Comparison of ENCODE assay signal across 8 cellular contexts in the genomic region with DNA sequence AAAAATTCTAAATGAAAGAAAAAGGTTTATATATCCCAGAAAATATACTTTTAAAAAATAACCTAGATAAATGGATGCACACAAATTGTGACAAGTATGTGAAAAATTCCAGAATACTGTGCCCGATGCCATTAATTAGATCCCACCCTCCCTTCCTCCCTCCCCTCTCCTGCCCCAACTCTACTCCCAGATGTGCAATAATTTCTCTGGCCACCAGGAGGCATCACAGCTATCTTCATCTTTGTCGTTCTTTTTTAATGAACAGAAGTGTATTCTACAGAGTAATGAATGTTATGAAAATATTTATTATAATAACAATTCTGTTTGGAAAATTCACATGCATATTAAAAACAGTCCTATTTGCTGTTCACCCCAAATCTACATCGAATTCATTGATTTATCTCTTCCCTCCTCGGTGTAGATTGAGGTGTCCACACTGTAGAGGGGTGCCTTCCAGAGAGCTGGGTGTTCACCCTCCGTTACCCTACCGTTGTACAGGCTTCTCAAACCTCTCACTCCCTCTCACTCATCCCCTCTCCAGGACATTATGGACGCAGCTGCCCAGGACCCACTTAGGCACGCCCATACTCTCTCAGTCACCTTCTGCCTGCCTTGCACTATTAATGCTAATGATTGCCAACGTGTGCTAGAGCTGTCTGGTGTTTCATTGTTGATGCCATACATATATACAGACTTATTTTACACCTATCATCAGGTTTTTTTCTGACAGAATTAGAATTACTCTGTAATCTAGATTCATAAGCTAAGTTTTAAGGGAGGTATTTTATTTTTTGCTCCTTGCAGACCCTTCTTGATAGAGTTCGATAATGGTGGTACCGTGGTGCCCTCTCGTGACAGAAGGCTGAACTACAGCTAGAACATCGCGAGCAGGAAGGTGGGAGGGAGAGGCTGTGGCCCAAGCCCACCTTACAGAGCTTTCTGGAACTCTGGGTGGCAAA. TPM values are rescaled to one million over a fixed set of nuclear protein-coding genes. Genes with fewer than 3 reads are reported as not detected.
DNase-seq lines count a peak whose midpoint lies in the region; ATAC-seq and TF ChIP-seq lines count a peak whose summit lies in the region.

No MANE protein-coding gene starts in this region.

- H3K27ac Mint-ChIP-seq in stimulated activated naive CD8-positive, alpha-beta T cell treated with anti-CD3 and anti-CD28 coated beads, Interleukin-15, amount 100 ng/mL, for 72 hours: no peak overlapping the region

- no peaks in the 10 kb centered on the region for H3K27me3 Mint-ChIP-seq in stimulated activated naive CD8-positive, alpha-beta T cell treated with anti-CD3 and anti-CD28 coated beads, Interleukin-15, amount 100 ng/mL, for 72 hours

- peaks cover 7% of the 10 kb centered on the region for H3K4me1 Mint-ChIP-seq in stimulated activated naive CD8-positive, alpha-beta T cell treated with anti-CD3 and anti-CD28 coated beads, Interleukin-15, amount 100 ng/mL, for 72 hours

- H3K4me3 ChIP-seq in HL-60 (replicated peaks; ENCODE audit: insufficient read depth, low read length) (peak overlapping the region; percentile 36), epithelial cell of esophagus (ENCODE audit: low read length) (no peak overlapping the region)

- peak overlapping the region; percentile 58 for H3K27ac ChIP-seq in HL-60 (replicated peaks)

- ATAC-seq in stimulated activated naive CD8-positive, alpha-beta T cell treated with anti-CD3 and anti-CD28 coated beads, Interleukin-15, amount 100 ng/mL, for 72 hours: peak; percentile 69

- no peaks in the 10 kb centered on the region for H3K27me3 ChIP-seq in HL-60 (ENCODE audit: insufficient read depth, poor library complexity, severe bottlenecking)

- DNase-seq in AG20443 (ENCODE audit: low spot score) (peak; percentile 26), GM19238 (ENCODE audit: insufficient read length, low spot score) (peak; percentile 3), HL-60 (ENCODE audit: low read depth in 1 of 2, low spot score in 1 of 2) (peak; percentile 28 to 74), NOMO-1 treated with dmso at 0.1 percent for 144 hours (lab: John Stamatoyannopoulos, UW; ENCODE audit: unreplicated experiment) (peak; percentile 55), epithelial cell of esophagus (ENCODE audit: low read depth) (peak; percentile 40), myocyte (ENCODE audit: low read depth) (peak; percentile 64)
- DNase-seq in activated CD8-positive, alpha-beta memory T cell treated with anti-CD3 and anti-CD28 coated beads, Interleukin-2, amount 50 U/mL, for 1 hour (ENCODE audit: extremely low read depth): peak; percentile 4
- peak; percentile 38 to 43 for DNase-seq in stimulated activated naive CD8-positive, alpha-beta T cell treated with anti-CD3 and anti-CD28 coated beads, Interleukin-15, amount 100 ng/mL, for 72 hours

- TF ChIP-seq CTCF in HL-60 (IDR thresholded peaks at IDR 0.05; ENCODE audit: insufficient read depth, low read length) (peak; percentile 61), epithelial cell of esophagus (IDR thresholded peaks at IDR 0.05; ENCODE audit: insufficient read depth, low read depth, low read length, missing control alignments) (peak; percentile 60)

- H3K4me3 Mint-ChIP-seq in stimulated activated naive CD8-positive, alpha-beta T cell treated with anti-CD3 and anti-CD28 coated beads, Interleukin-15, amount 100 ng/mL, for 72 hours: peak overlapping the region; percentile 45 to 79

- no peaks in the 10 kb centered on the region for H3K9me3 Mint-ChIP-seq in stimulated activated naive CD8-positive, alpha-beta T cell treated with anti-CD3 and anti-CD28 coated beads, Interleukin-15, amount 100 ng/mL, for 72 hours

RNA-seq across cellular contexts. Expression of a gene that starts 14.1 kb away (rescaled TPM):
- total RNA-seq in myocyte: 0.43 TPM in 1 of 2 replicates, not detected in the other
- polyA plus RNA-seq in myocyte (2012): 0.37 TPM

Comparison
In these comparisons a context has a peak if more than half of its experiments do, and no peak if none do; other contexts are left out.
1. DNase-seq: peak in every context shown above with its lines; median percentile 64 in myocyte; 55 in NOMO-1 treated with dmso at 0.1 percent for 144 hours; 51 in HL-60; 40 in stimulated activated naive CD8-positive, alpha-beta T cell treated with anti-CD3 and anti-CD28 coated beads, Interleukin-15, amount 100 ng/mL, for 72 hours; 40 in epithelial cell of esophagus; 26 in AG20443; 4 in activated CD8-positive, alpha-beta memory T cell treated with anti-CD3 and anti-CD28 coated beads, Interleukin-2, amount 50 U/mL, for 1 hour; 3 in GM19238.